In the genomic region with DNA sequence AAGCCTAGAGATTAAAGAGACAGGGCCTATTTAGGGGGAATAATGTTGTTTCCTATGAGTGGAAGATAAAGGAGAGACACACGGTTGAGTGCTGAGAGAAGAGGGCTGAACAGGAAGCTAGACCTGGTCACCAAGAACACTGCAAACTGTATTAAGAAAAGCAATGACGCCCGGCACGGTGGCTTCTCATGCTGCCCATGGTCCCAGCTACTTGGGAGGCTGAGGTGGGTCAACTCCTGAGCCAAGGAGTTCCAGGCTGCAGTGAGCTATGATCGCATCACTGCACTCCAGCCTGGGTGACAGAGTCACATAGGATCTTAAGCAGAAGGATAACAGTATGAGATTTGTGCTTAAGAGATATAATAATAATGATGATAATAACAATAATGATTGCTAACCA, we compare ENCODE assay signal across 18 cellular contexts.
"Had no signal": no experiment of that assay in that cellular context is flagged by ENCODE, and none has a peak within 500 bp of the region (broad histone marks: within the 10 kb centered on the region; RNA-seq: fewer than 3 reads in every experiment).

No MANE protein-coding gene starts in this region.

- H3K27ac ChIP-seq: dorsolateral prefrontal cortex, heart left ventricle, neural progenitor cell, ovary had no signal

- H3K4me3 ChIP-seq: dorsolateral prefrontal cortex, heart left ventricle, mucosa of descending colon, neural progenitor cell, ovary had no signal

- DNase-seq: dorsolateral prefrontal cortex; effector CD8-positive, alpha-beta T cell; heart left ventricle; hippocampal formation; kidney glomerular epithelial cell; mammary epithelial cell; mucosa of descending colon; naive thymus-derived CD8-positive, alpha-beta T cell; nucleus accumbens; ovary; right cardiac atrium; small intestine; stimulated activated CD4-positive, alpha-beta T cell treated with anti-CD3 and anti-CD28 coated beads, Interleukin-12 subunit alpha, Interleukin-12 subunit beta, amount 100 ng/mL, for 4 hours; stimulated activated CD4-positive, alpha-beta T cell treated with anti-CD3 and anti-CD28 coated beads, Interleukin-2, amount 100 ng/mL, for 48 hours; stimulated activated naive CD4-positive, alpha-beta T cell treated with Interleukin-2 at 50 U/mL for 16 hours had no signal

- H3K4me1 ChIP-seq: heart left ventricle, neural progenitor cell had no signal

- H3K27ac Mint-ChIP-seq: naive thymus-derived CD8-positive, alpha-beta T cell; neural progenitor cell; progenitor cell of endocrine pancreas; type B pancreatic cell had no signal

- H3K9me3 ChIP-seq: heart left ventricle, mucosa of descending colon, ovary had no signal

- H3K27me3 ChIP-seq: dorsolateral prefrontal cortex, heart left ventricle, neural progenitor cell, ovary had no signal

- H3K9me3 Mint-ChIP-seq: naive thymus-derived CD8-positive, alpha-beta T cell; neural progenitor cell; type B pancreatic cell had no signal

- H3K36me3 Mint-ChIP-seq: naive thymus-derived CD8-positive, alpha-beta T cell; neural progenitor cell; type B pancreatic cell had no signal

- H3K36me3 ChIP-seq: heart left ventricle, neural progenitor cell, ovary had no signal

- H3K4me3 Mint-ChIP-seq: naive thymus-derived CD8-positive, alpha-beta T cell; neural progenitor cell; type B pancreatic cell had no signal

- H3K27me3 Mint-ChIP-seq: type B pancreatic cell had no signal
